In genomic region chr18:53534695-53535094, GRCh38 we compare ENCODE assay signal across 20 cellular contexts.
A peak's percentile ranks its signal among the peaks of the same experiment; 100 is the strongest.
DNase-seq lines count a peak whose midpoint lies in the region; ATAC-seq and TF ChIP-seq lines count a peak whose summit lies in the region.
"Had no signal": no experiment of that assay in that cellular context is flagged by ENCODE, and none has a peak within 500 bp of the region (broad histone marks: within the 10 kb centered on the region; RNA-seq: fewer than 3 reads in every experiment).

No MANE protein-coding gene starts in this region.

- H3K27me3 ChIP-seq in heart left ventricle (no peaks in the 10 kb centered on the region), lung (ENCODE audit: control insufficient read depth, insufficient read depth) (no peaks in the 10 kb centered on the region), testis (no peaks in the 10 kb centered on the region)
- H3K27me3 ChIP-seq: breast epithelium had no signal

- intact Hi-C loops in heart left ventricle (cut with DNase I) (no loop called here), testis (cut with DNase I; ENCODE audit: low total_unique reads) (no loop called here)

- H3K9me3 ChIP-seq in heart left ventricle (no peaks in the 10 kb centered on the region), lung (ENCODE audit: control insufficient read depth in 2 of 2, insufficient read depth in 1 of 2, low read length in 1 of 2) (no peaks in the 10 kb centered on the region), testis (no peaks in the 10 kb centered on the region)
- H3K9me3 ChIP-seq: breast epithelium, prostate gland had no signal

- TF ChIP-seq CTCF in heart left ventricle (IDR thresholded peaks at IDR 0.05) (no peak), lung (IDR thresholded peaks at IDR 0.05; ENCODE audit: control extremely low read depth, extremely low read depth) (no peak), testis (IDR thresholded peaks at IDR 0.05) (no peak)

- 24 to 46% (median 43%) methylated on average over 3 of the region's 3 CpGs for WGBS in heart left ventricle, 4 donors
- WGBS in lung, 2 donors: 50 to 68% methylated on average over 3 of the region's 3 CpGs
- WGBS in testis, 2 donors: 33 to 50% methylated on average over 3 of the region's 3 CpGs

- H3K4me3 ChIP-seq in heart left ventricle: no peak overlapping the region
- no peak overlapping the region for H3K4me3 ChIP-seq in lung
- H3K4me3 ChIP-seq in testis: no peak overlapping the region
- H3K4me3 ChIP-seq: breast epithelium, GM23338, prostate gland had no signal

- peak in 1 of 4 donors; percentile 28 for ATAC-seq in heart left ventricle
- ATAC-seq in lung (ENCODE audit: insufficient read depth, low FRiP score): peak; percentile 28
- no peak for ATAC-seq in HG03097 (IDR thresholded peaks at IDR 0.05; ENCODE audit: low FRiP score, unreplicated experiment)
- ATAC-seq: GM23338; natural killer cell treated with Interleukin-12 subunit alpha and Interleukin-12 subunit beta and Interleukin-15 and Interleukin-18, amount 100 ng/mL, for 72 hours had no signal

- TF ChIP-seq POLR2A in heart left ventricle (IDR thresholded peaks at IDR 0.05) (no peak), testis (IDR thresholded peaks at IDR 0.05) (no peak)

- H3K4me1 ChIP-seq in heart left ventricle: peaks cover 0 to 5% (median 0%) of the 10 kb centered on the region in 12 donors
- peaks cover 0 to 3% of the 10 kb centered on the region in 2 donors for H3K4me1 ChIP-seq in lung (ENCODE audit: control insufficient read depth in 2 of 2, insufficient read depth in 2 of 2, low read length in 2 of 2)
- no peaks in the 10 kb centered on the region for H3K4me1 ChIP-seq in testis
- H3K4me1 ChIP-seq: breast epithelium, prostate gland had no signal

- H3K36me3 ChIP-seq in heart left ventricle (no peaks in the 10 kb centered on the region), lung (ENCODE audit: control insufficient read depth in 2 of 2, insufficient read depth in 2 of 2, low read length in 2 of 2) (no peaks in the 10 kb centered on the region), testis (ENCODE audit: low read depth, missing control alignments) (no peaks in the 10 kb centered on the region)
- H3K36me3 ChIP-seq: breast epithelium, prostate gland had no signal

- DNase-seq in amygdala (lab: John Stamatoyannopoulos, UW) (peak in 37 of 56 donors; percentile 1 to 80 (median 28)), heart left ventricle (peak in 4 of 5 donors; percentile 6 to 45 (median 23)), lung (ENCODE audit: low spot score) (no peak), testis (peak; percentile 45), GOT3 (lab: John Stamatoyannopoulos, UW) (no peak), NCI-H2196 treated with DMSO at 0.1 percent for 48 hours (lab: John Stamatoyannopoulos, UW; ENCODE audit: unreplicated experiment) (no peak)
- DNase-seq: activated CD4-positive, alpha-beta T cell treated with anti-CD3 and anti-CD28 coated beads for 48 hours; activated naive CD8-positive, alpha-beta T cell treated with anti-CD3 and anti-CD28 coated beads, Interleukin-2, amount 10 ng/mL, durations not matched to agents 7 days and 5 days; dermis blood vessel endothelial cell; DND-41; mesendoderm; NCI-H1436; NCI-H2171 treated with DMSO at 0.1 percent for 48 hours; SHP77; T-helper 1 cell had no signal

- H3K27ac ChIP-seq in heart left ventricle (no peak overlapping the region), lung (ENCODE audit: low read depth in 1 of 2, low read length in 1 of 2) (no peak overlapping the region), testis (no peak overlapping the region)
- H3K27ac ChIP-seq: prostate gland had no signal

Comparison
In these comparisons a context has a peak if more than half of its experiments do, and no peak if none do; other contexts are left out.
1. DNase-seq: peak in amygdala (37 of 56), heart left ventricle (4 of 5) and testis (single experiment); none in lung (single experiment), GOT3 (single experiment) and NCI-H2196 treated with DMSO at 0.1 percent for 48 hours (single experiment).